In the genomic region with DNA sequence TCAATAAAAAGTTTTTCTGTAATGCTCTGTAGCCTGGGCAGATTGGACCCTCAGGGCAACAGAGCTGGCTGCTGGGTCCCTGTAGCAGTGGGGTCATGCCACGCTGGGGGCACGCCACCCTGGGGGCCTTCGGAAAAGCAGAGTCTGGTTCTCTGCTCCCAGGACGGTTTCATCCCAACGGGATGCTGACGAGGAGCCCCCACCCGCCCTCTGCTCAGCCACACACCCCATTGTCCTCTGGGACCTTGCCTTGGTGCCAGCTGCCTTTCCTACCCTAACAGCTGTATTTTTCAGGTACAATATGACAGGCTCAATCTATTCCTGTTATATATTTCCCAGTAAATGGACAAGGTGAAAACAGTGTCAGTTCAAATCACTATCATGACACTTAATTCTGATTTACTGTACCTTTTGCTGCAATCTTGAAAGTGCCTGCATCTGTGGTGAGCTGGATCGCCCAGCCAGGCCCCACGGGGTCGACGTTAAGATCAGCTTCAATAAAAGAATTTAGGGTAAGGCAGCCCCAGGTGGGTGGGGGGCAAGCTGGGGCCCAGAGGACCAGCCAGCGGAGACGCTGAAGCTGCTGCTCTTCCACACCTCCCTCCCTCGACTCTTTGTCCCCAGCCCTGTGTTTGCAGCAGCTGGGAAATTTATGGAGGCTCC, we compare ENCODE assay signal across 1 cellular context.
TF ChIP-seq lines count a peak whose summit lies in the region.

No MANE protein-coding gene starts in this region.

TF ChIP-seq in GM23338, 12 proteins besides CTCF, POLR2A, EP300 and RAD21 (continued from another document):
- TF ChIP-seq, protein P1, sequence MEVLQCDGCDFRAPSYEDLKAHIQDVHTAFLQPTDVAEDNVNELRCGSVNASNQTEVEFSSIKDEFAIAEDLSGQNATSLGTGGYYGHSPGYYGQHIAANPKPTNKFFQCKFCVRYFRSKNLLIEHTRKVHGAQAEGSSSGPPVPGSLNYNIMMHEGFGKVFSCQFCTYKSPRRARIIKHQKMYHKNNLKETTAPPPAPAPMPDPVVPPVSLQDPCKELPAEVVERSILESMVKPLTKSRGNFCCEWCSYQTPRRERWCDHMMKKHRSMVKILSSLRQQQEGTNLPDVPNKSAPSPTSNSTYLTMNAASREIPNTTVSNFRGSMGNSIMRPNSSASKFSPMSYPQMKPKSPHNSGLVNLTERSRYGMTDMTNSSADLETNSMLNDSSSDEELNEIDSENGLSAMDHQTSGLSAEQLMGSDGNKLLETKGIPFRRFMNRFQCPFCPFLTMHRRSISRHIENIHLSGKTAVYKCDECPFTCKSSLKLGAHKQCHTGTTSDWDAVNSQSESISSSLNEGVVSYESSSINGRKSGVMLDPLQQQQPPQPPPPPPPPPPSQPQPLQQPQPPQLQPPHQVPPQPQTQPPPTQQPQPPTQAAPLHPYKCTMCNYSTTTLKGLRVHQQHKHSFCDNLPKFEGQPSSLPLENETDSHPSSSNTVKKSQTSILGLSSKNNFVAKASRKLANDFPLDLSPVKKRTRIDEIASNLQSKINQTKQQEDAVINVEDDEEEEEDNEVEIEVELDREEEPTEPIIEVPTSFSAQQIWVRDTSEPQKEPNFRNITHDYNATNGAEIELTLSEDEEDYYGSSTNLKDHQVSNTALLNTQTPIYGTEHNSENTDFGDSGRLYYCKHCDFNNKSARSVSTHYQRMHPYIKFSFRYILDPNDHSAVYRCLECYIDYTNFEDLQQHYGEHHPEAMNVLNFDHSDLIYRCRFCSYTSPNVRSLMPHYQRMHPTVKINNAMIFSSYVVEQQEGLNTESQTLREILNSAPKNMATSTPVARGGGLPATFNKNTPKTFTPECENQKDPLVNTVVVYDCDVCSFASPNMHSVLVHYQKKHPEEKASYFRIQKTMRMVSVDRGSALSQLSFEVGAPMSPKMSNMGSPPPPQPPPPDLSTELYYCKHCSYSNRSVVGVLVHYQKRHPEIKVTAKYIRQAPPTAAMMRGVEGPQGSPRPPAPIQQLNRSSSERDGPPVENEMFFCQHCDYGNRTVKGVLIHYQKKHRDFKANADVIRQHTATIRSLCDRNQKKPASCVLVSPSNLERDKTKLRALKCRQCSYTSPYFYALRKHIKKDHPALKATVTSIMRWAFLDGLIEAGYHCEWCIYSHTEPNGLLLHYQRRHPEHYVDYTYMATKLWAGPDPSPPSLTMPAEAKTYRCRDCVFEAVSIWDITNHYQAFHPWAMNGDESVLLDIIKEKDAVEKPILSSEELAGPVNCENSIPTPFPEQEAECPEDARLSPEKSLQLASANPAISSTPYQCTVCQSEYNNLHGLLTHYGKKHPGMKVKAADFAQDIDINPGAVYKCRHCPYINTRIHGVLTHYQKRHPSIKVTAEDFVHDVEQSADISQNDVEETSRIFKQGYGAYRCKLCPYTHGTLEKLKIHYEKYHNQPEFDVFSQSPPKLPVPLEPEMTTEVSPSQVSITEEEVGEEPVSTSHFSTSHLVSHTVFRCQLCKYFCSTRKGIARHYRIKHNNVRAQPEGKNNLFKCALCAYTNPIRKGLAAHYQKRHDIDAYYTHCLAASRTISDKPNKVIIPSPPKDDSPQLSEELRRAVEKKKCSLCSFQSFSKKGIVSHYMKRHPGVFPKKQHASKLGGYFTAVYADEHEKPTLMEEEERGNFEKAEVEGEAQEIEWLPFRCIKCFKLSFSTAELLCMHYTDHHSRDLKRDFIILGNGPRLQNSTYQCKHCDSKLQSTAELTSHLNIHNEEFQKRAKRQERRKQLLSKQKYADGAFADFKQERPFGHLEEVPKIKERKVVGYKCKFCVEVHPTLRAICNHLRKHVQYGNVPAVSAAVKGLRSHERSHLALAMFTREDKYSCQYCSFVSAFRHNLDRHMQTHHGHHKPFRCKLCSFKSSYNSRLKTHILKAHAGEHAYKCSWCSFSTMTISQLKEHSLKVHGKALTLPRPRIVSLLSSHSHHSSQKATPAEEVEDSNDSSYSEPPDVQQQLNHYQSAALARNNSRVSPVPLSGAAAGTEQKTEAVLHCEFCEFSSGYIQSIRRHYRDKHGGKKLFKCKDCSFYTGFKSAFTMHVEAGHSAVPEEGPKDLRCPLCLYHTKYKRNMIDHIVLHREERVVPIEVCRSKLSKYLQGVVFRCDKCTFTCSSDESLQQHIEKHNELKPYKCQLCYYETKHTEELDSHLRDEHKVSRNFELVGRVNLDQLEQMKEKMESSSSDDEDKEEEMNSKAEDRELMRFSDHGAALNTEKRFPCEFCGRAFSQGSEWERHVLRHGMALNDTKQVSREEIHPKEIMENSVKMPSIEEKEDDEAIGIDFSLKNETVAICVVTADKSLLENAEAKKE (CRISPR knock-in tag; IDR thresholded peaks at IDR 0.05), result no peak
- TF ChIP-seq, protein P2, sequence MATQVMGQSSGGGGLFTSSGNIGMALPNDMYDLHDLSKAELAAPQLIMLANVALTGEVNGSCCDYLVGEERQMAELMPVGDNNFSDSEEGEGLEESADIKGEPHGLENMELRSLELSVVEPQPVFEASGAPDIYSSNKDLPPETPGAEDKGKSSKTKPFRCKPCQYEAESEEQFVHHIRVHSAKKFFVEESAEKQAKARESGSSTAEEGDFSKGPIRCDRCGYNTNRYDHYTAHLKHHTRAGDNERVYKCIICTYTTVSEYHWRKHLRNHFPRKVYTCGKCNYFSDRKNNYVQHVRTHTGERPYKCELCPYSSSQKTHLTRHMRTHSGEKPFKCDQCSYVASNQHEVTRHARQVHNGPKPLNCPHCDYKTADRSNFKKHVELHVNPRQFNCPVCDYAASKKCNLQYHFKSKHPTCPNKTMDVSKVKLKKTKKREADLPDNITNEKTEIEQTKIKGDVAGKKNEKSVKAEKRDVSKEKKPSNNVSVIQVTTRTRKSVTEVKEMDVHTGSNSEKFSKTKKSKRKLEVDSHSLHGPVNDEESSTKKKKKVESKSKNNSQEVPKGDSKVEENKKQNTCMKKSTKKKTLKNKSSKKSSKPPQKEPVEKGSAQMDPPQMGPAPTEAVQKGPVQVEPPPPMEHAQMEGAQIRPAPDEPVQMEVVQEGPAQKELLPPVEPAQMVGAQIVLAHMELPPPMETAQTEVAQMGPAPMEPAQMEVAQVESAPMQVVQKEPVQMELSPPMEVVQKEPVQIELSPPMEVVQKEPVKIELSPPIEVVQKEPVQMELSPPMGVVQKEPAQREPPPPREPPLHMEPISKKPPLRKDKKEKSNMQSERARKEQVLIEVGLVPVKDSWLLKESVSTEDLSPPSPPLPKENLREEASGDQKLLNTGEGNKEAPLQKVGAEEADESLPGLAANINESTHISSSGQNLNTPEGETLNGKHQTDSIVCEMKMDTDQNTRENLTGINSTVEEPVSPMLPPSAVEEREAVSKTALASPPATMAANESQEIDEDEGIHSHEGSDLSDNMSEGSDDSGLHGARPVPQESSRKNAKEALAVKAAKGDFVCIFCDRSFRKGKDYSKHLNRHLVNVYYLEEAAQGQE (IDR thresholded peaks at IDR 0.05; ENCODE audit: unreplicated experiment), result no peak
- TF ChIP-seq CREB1 (CRISPR knock-in tag; IDR thresholded peaks at IDR 0.05; ENCODE audit: low read depth) (no peak), POLR2AphosphoS5 (IDR thresholded peaks at IDR 0.05; ENCODE audit: low read depth) (no peak), NANOG (IDR thresholded peaks at IDR 0.05; ENCODE audit: borderline replicate concordance) (no peak), ZNF114 (CRISPR knock-in tag; IDR thresholded peaks at IDR 0.05) (no peak), ZNF331 (CRISPR knock-in tag; IDR thresholded peaks at IDR 0.05; ENCODE audit: low read depth) (no peak), JUNB (IDR thresholded peaks at IDR 0.05; ENCODE audit: unreplicated experiment) (no peak), STAT1 (IDR thresholded peaks at IDR 0.05; ENCODE audit: unreplicated experiment) (no peak)
- TF ChIP-seq, protein P3, sequence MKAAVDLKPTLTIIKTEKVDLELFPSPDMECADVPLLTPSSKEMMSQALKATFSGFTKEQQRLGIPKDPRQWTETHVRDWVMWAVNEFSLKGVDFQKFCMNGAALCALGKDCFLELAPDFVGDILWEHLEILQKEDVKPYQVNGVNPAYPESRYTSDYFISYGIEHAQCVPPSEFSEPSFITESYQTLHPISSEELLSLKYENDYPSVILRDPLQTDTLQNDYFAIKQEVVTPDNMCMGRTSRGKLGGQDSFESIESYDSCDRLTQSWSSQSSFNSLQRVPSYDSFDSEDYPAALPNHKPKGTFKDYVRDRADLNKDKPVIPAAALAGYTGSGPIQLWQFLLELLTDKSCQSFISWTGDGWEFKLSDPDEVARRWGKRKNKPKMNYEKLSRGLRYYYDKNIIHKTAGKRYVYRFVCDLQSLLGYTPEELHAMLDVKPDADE (IDR thresholded peaks at IDR 0.05), result no peak
